Comparison of ENCODE assay signal across 26 cellular contexts in genomic region chr6:1379810-1380198, GRCh38. TPM values are rescaled to one million over a fixed set of nuclear protein-coding genes. Genes with fewer than 3 reads are reported as not detected.
DNase-seq lines count a peak whose midpoint lies in the region; ATAC-seq and TF ChIP-seq lines count a peak whose summit lies in the region.
"Had no signal": no experiment of that assay in that cellular context is flagged by ENCODE, and none has a peak within 500 bp of the region (broad histone marks: within the 10 kb centered on the region; RNA-seq: fewer than 3 reads in every experiment).

No MANE protein-coding gene starts in this region.

- H3K4me3 ChIP-seq in dorsolateral prefrontal cortex (peak overlapping the region in 38 of 59 donors; percentile 3 to 63 (median 47)), osteoblast (ENCODE audit: insufficient read depth, low read length) (no peak overlapping the region)
- H3K4me3 ChIP-seq: Peyer's patch, SJSA1, tibial nerve had no signal

- no peaks in the 10 kb centered on the region for H3K9me3 Mint-ChIP-seq in activated CD4-positive, alpha-beta T cell treated with anti-CD3 and anti-CD28 coated beads for 36 hours (ENCODE audit: low read depth)
- H3K9me3 Mint-ChIP-seq: activated CD4-positive, alpha-beta memory T cell treated with anti-CD3 and anti-CD28 coated beads, Interleukin-2, amount 10 ng/mL, durations not matched to agents 7 days and 5 days; activated naive CD4-positive, alpha-beta T cell treated with anti-CD3 and anti-CD28 coated beads for 36 hours; activated T-cell treated with anti-CD3 and anti-CD28 coated beads, Interleukin-2, amount 50 U/mL, for 24 hours; stimulated activated naive CD8-positive, alpha-beta T cell treated with anti-CD3 and anti-CD28 coated beads, Interleukin-15, amount 100 ng/mL, for 72 hours had no signal

- CTCF ChIA-PET in activated CD4-positive, alpha-beta T cell treated with anti-CD3 and anti-CD28 coated beads for 36 hours (lab: Charles Lee): interaction anchor here (0.6 to 0.9 kb wide), 2 partner anchors 100 to 582 kb away, joined by 3 read pairs; no protein-coding TSS in a partner anchor

- H3K27me3 ChIP-seq in dorsolateral prefrontal cortex (peaks cover 14 to 100% (median 90%) of the 10 kb centered on the region in 45 donors), osteoblast (ENCODE audit: insufficient read depth, low read length) (peaks cover 96% of the 10 kb centered on the region)
- H3K27me3 ChIP-seq: SJSA1 had no signal

- H3K4me3 Mint-ChIP-seq in activated CD4-positive, alpha-beta T cell treated with anti-CD3 and anti-CD28 coated beads for 36 hours: peak overlapping the region; percentile 18
- H3K4me3 Mint-ChIP-seq: activated CD4-positive, alpha-beta memory T cell treated with anti-CD3 and anti-CD28 coated beads, Interleukin-2, amount 10 ng/mL, durations not matched to agents 7 days and 5 days; activated naive CD4-positive, alpha-beta T cell treated with anti-CD3 and anti-CD28 coated beads for 36 hours had no signal

- H3K4me2 ChIP-seq in osteoblast (ENCODE audit: insufficient read depth, low read length): no peak overlapping the region

- no peak for TF ChIP-seq CTCF in GM10266 (IDR thresholded peaks at IDR 0.05; ENCODE audit: control insufficient read depth, insufficient read depth, low read depth, missing control alignments)
- no peak for TF ChIP-seq CTCF in dorsolateral prefrontal cortex (IDR thresholded peaks at IDR 0.05 in 54 of 56, conservative IDR thresholded peaks at IDR 0.05 in 2 of 56; ENCODE audit: low read depth in 1 of 56, partially characterized antibody in 56 of 56)
- no peak for TF ChIP-seq CTCF in osteoblast (IDR thresholded peaks at IDR 0.05; ENCODE audit: extremely low read depth, low read depth, low read length)

- H3K36me3 Mint-ChIP-seq in activated CD4-positive, alpha-beta T cell treated with anti-CD3 and anti-CD28 coated beads for 36 hours (ENCODE audit: low read depth): no peaks in the 10 kb centered on the region

- no peak for ATAC-seq in activated CD4-positive, alpha-beta T cell treated with anti-CD3 and anti-CD28 coated beads for 36 hours
- no peak for ATAC-seq in left ventricle myocardium superior
- ATAC-seq: gastrocnemius medialis had no signal

- no peak for DNase-seq in activated CD4-positive, alpha-beta T cell treated with anti-CD3 and anti-CD28 coated beads for 36 hours
- no peak for DNase-seq in activated CD4-positive, alpha-beta T cell treated with anti-CD3 and anti-CD28 coated beads, Interleukin-2, amount 50 U/mL, for 48 hours
- DNase-seq in GM10266 (ENCODE audit: extremely low spot score) (peak; percentile 45), dorsolateral prefrontal cortex (no peak), osteoblast (ENCODE audit: insufficient read length, low spot score, missing footprints) (peak; percentile 86), NCI-H1048 (lab: John Stamatoyannopoulos, UW) (no peak), MV-4-11 (lab: John Stamatoyannopoulos, UW) (no peak), left ventricle myocardium superior (no peak)
- DNase-seq: aorta; BE2C; caudate nucleus; gastrocnemius medialis; NCI-H1417 treated with DMSO at 0.1 percent for 48 hours; occipital lobe; Peyer's patch; stimulated activated CD4-positive, alpha-beta T cell treated with anti-CD3 and anti-CD28 coated beads, Interleukin-4, amount 100 ng/mL, for 1 hour; stimulated activated naive CD8-positive, alpha-beta T cell treated with anti-CD3 and anti-CD28 coated beads, Interleukin-15, amount 100 ng/mL, for 72 hours had no signal

- H3K36me3 ChIP-seq in osteoblast (ENCODE audit: insufficient read depth, low read length): no peaks in the 10 kb centered on the region
- H3K36me3 ChIP-seq: BE2C, gastrocnemius medialis, Peyer's patch, spleen, tibial nerve had no signal

- H3K4me1 ChIP-seq in osteoblast (ENCODE audit: insufficient read depth, low read length): no peaks in the 10 kb centered on the region
- H3K4me1 ChIP-seq: BE2C had no signal

- no peaks in the 10 kb centered on the region for H3K79me2 ChIP-seq in osteoblast (ENCODE audit: insufficient read depth, low read length)

- no peak overlapping the region for H3K27ac Mint-ChIP-seq in activated CD4-positive, alpha-beta T cell treated with anti-CD3 and anti-CD28 coated beads for 36 hours
- H3K27ac Mint-ChIP-seq: activated naive CD4-positive, alpha-beta T cell treated with anti-CD3 and anti-CD28 coated beads for 36 hours; stimulated activated naive CD8-positive, alpha-beta T cell treated with anti-CD3 and anti-CD28 coated beads, Interleukin-15, amount 100 ng/mL, for 72 hours had no signal

- H3K9me3 ChIP-seq in osteoblast (ENCODE audit: low read depth, low read length): no peaks in the 10 kb centered on the region
- H3K9me3 ChIP-seq: BE2C, gastrocnemius medialis, Peyer's patch, spleen, tibial nerve had no signal

- H3K4me1 Mint-ChIP-seq in activated CD4-positive, alpha-beta T cell treated with anti-CD3 and anti-CD28 coated beads for 36 hours: peaks cover 33% of the 10 kb centered on the region

- H2AFZ ChIP-seq in osteoblast (ENCODE audit: low read length): no peak overlapping the region

- H3K27me3 Mint-ChIP-seq in activated CD4-positive, alpha-beta T cell treated with anti-CD3 and anti-CD28 coated beads for 36 hours: peaks cover 64% of the 10 kb centered on the region

- intact Hi-C loops in activated CD4-positive, alpha-beta T cell treated with anti-CD3 and anti-CD28 coated beads for 36 hours (cut with DNase I, micrococcal nuclease): loop anchor here (2.0 to 5.0 kb wide), 8 partner anchors 67 to 988 kb away; partner anchors contain the start of genes FOXQ1 (in 2 of the 2), FOXC1 (in 1 of the 2) and IRF4 (in 1 of the 2)
- intact Hi-C loops in dorsolateral prefrontal cortex (cut with DNase I): loop anchor here (5.0 to 10.0 kb wide), 6 partner anchors 275 to 788 kb away; no protein-coding TSS in a partner anchor
- intact Hi-C loops in left ventricle myocardium superior (cut with micrococcal nuclease): loop anchor here (5.0 kb wide), 1 partner anchor 583 kb away; no protein-coding TSS in a partner anchor

- H3K27ac ChIP-seq in dorsolateral prefrontal cortex (peak overlapping the region in 8 of 59 donors; percentile 11 to 49 (median 26)), osteoblast (ENCODE audit: low read depth, low read length) (no peak overlapping the region)
- H3K27ac ChIP-seq: epithelial cell of prostate, gastrocnemius medialis, Peyer's patch, SJSA1, spleen, tibial nerve had no signal

- POLR2A ChIA-PET in activated CD4-positive, alpha-beta T cell treated with anti-CD3 and anti-CD28 coated beads for 36 hours (lab: Charles Lee): no interaction called here

- no peaks in the 10 kb centered on the region for H4K20me1 ChIP-seq in osteoblast (ENCODE audit: insufficient read depth, low read length)

RNA-seq across cellular contexts. Expression of gene FOXF2, which starts 9.6 kb away (rescaled TPM):
- not detected for total RNA-seq in activated CD4-positive, alpha-beta T cell treated with anti-CD3 and anti-CD28 coated beads for 36 hours
- total RNA-seq in dorsolateral prefrontal cortex: 10 to 100 TPM in 1 of 120 experiments, 1 to 10 TPM in 119; 1.1 to 10.6 (median 4.2) TPM
- total RNA-seq in osteoblast: 1.1 and 2.1 TPM in 2 replicates
- not detected for total RNA-seq in left ventricle myocardium superior
- total RNA-seq: A172; activated CD4-positive, alpha-beta memory T cell treated with anti-CD3 and anti-CD28 coated beads, Interleukin-2, amount 10 ng/mL, durations not matched to agents 7 days and 5 days; activated naive CD4-positive, alpha-beta T cell treated with anti-CD3 and anti-CD28 coated beads for 36 hours; lung microvascular endothelial cell; spleen had no signal

Comparison
In these comparisons a context has a peak if more than half of its experiments do, and no peak if none do; other contexts are left out.
1. DNase-seq: peak in GM10266 (single experiment) and osteoblast (single experiment); none in activated CD4-positive, alpha-beta T cell treated with anti-CD3 and anti-CD28 coated beads for 36 hours (single experiment), activated CD4-positive, alpha-beta T cell treated with anti-CD3 and anti-CD28 coated beads, Interleukin-2, amount 50 U/mL, for 48 hours (0 of 2), dorsolateral prefrontal cortex (0 of 10), NCI-H1048 (single experiment), MV-4-11 (single experiment) and left ventricle myocardium superior (single experiment).